Comparison of ENCODE assay signal across 8 cellular contexts in genomic region chr14:101810897-101811620, GRCh38. TPM values are rescaled to one million over a fixed set of nuclear protein-coding genes. Genes with fewer than 3 reads are reported as not detected.
DNase-seq lines count a peak whose midpoint lies in the region; ATAC-seq and TF ChIP-seq lines count a peak whose summit lies in the region.

No MANE protein-coding gene starts in this region.

- CTCF ChIA-PET in PC-3 (lab: Charles Lee) = no interaction called here

- POLR2A ChIA-PET in PC-3 (lab: Charles Lee; ENCODE audit: unreplicated experiment) = no interaction called here

- peak; percentile 27 for DNase-seq in Daoy (ENCODE audit: low read depth)
- peak; percentile 60 for DNase-seq in PC-3
- DNase-seq in effector memory CD8-positive, alpha-beta T cell = no peak
- DNase-seq in osteoblast (ENCODE audit: insufficient read length, low spot score, missing footprints) = no peak
- DNase-seq in G401 (ENCODE audit: low spot score) = no peak
- DNase-seq in stimulated activated CD4-positive, alpha-beta T cell treated with anti-CD3 and anti-CD28 coated beads, Interleukin-2, amount 100 ng/mL, for 24 hours = no peak

- H3K36me3 ChIP-seq in PC-3 (ENCODE audit: low read depth, low read length) = peaks cover 3% of the 10 kb centered on the region; the same call in 1 of the 2 replicates
- peaks cover 8% of the 10 kb centered on the region for H3K36me3 ChIP-seq in osteoblast (ENCODE audit: insufficient read depth, low read length)

- TF ChIP-seq CTCF in PC-3 (conservative IDR thresholded peaks at IDR 0.05; ENCODE audit: low read depth, low read length) (no peak), osteoblast (IDR thresholded peaks at IDR 0.05; ENCODE audit: extremely low read depth, low read depth, low read length) (no peak)

- peak overlapping the region; percentile 98 to 100 for H3K27ac Mint-ChIP-seq in effector memory CD8-positive, alpha-beta T cell

- intact Hi-C loops in PC-3 (cut with micrococcal nuclease) = loop anchor here (5.0 kb wide), 1 partner anchor 39 kb away; no protein-coding TSS in a partner anchor

- no peaks in the 10 kb centered on the region for H3F3A ChIP-seq in PC-3 (ENCODE audit: low read length, unreplicated experiment)

- H3K27me3 ChIP-seq in PC-3 (ENCODE audit: low read length) = no peaks in the 10 kb centered on the region
- H3K27me3 ChIP-seq in osteoblast (ENCODE audit: insufficient read depth, low read length) = no peaks in the 10 kb centered on the region

- H3K4me1 Mint-ChIP-seq in effector memory CD8-positive, alpha-beta T cell (ENCODE audit: low read depth in 2 of 2) = peaks cover 57 to 62% of the 10 kb centered on the region in 2 donors

- no peaks in the 10 kb centered on the region for H3K27me3 Mint-ChIP-seq in effector memory CD8-positive, alpha-beta T cell

- in situ Hi-C loops in G401 (cut with HindIII; ENCODE audit: low sequenced_read_pairs) = no loop called here

- H3K4me2 ChIP-seq in PC-3 (ENCODE audit: low read length) = peak overlapping the region; percentile 84
- peak overlapping the region; percentile 92 for H3K4me2 ChIP-seq in osteoblast (ENCODE audit: insufficient read depth, low read length)

- H2AFZ ChIP-seq in PC-3 (ENCODE audit: low read length) (no peak overlapping the region), osteoblast (ENCODE audit: low read length) (no peak overlapping the region)

- H3K4me1 ChIP-seq in PC-3 (ENCODE audit: insufficient read depth, low read length) (peaks cover 50% of the 10 kb centered on the region), osteoblast (ENCODE audit: insufficient read depth, low read length) (peaks cover 23% of the 10 kb centered on the region)

- peaks cover 33% of the 10 kb centered on the region for H4K20me1 ChIP-seq in PC-3 (ENCODE audit: low read length)
- H4K20me1 ChIP-seq in osteoblast (ENCODE audit: insufficient read depth, low read length) = peaks cover 33% of the 10 kb centered on the region

- peak overlapping the region; percentile 94 to 95 for H3K4me3 Mint-ChIP-seq in effector memory CD8-positive, alpha-beta T cell

- H3K27ac ChIP-seq in PC-3 (ENCODE audit: low read length) = peak overlapping the region; percentile 98
- H3K27ac ChIP-seq in osteoblast (ENCODE audit: low read depth, low read length) = peak overlapping the region; percentile 100

- H3K9me3 ChIP-seq in PC-3 (ENCODE audit: low read length) (no peaks in the 10 kb centered on the region), osteoblast (ENCODE audit: low read depth, low read length) (no peaks in the 10 kb centered on the region)

- H3K9ac ChIP-seq in PC-3 (ENCODE audit: low read length) = peak overlapping the region; percentile 93

- no peaks in the 10 kb centered on the region for H3K9me2 ChIP-seq in PC-3 (replicated peaks; ENCODE audit: low read length)

- H3K4me3 ChIP-seq in PC-3 (ENCODE audit: low read length) (peak overlapping the region; percentile 72), osteoblast (ENCODE audit: insufficient read depth, low read length) (peak overlapping the region; percentile 86)

- H3K9me3 Mint-ChIP-seq in effector memory CD8-positive, alpha-beta T cell = no peaks in the 10 kb centered on the region

- BruUV-seq in PC-3 (replicated peaks; lab: Mats Ljungman, UMichigan) = no TSS peak

- peak; percentile 28 for ATAC-seq in PC-3
- ATAC-seq in effector memory CD8-positive, alpha-beta T cell (replicated peaks) = no peak
- no peak for ATAC-seq in HG03135 (IDR thresholded peaks at IDR 0.05; ENCODE audit: unreplicated experiment)
- no peak for ATAC-seq in GM21423 (IDR thresholded peaks at IDR 0.05; ENCODE audit: unreplicated experiment)

- H3K36me3 Mint-ChIP-seq in effector memory CD8-positive, alpha-beta T cell (ENCODE audit: insufficient read depth) = peaks cover 68% of the 10 kb centered on the region

- H3K79me2 ChIP-seq in PC-3 (ENCODE audit: low read length) (peaks cover 58% of the 10 kb centered on the region), osteoblast (ENCODE audit: insufficient read depth, low read length) (peaks cover 58% of the 10 kb centered on the region)

RNA-seq across cellular contexts. Expression of gene PPP2R5C, which starts 49.5 kb away (rescaled TPM):
- 124 and 138 TPM in 2 replicates for total RNA-seq in Daoy (2014; rRNA removed; shearing (Covaris generic))
- total RNA-seq in PC-3 (2014; rRNA removed) (92.9 and 96.1 TPM in 2 replicates), osteoblast (101 and 111 TPM in 2 replicates)
- 93.7 and 118 TPM in 2 replicates for total RNA-seq in G401 (2014; rRNA removed; shearing (Covaris generic))

Comparison
In these comparisons a context has a peak if more than half of its experiments do, and no peak if none do; other contexts are left out.
1. DNase-seq: peak in Daoy (single experiment) and PC-3 (single experiment); none in effector memory CD8-positive, alpha-beta T cell (0 of 3), osteoblast (single experiment), G401 (single experiment) and stimulated activated CD4-positive, alpha-beta T cell treated with anti-CD3 and anti-CD28 coated beads, Interleukin-2, amount 100 ng/mL, for 24 hours (0 of 2).